Comparison of ENCODE assay signal across 8 cellular contexts in genomic region chr6:41683460-41684310, GRCh38. TPM values are rescaled to one million over a fixed set of nuclear protein-coding genes. Genes with fewer than 3 reads are reported as not detected.
A peak's percentile ranks its signal among the peaks of the same experiment; 100 is the strongest.
DNase-seq lines count a peak whose midpoint lies in the region; ATAC-seq and TF ChIP-seq lines count a peak whose summit lies in the region.

No MANE protein-coding gene starts in this region.

- H3F3A ChIP-seq in PC-3 (ENCODE audit: low read length, unreplicated experiment), result no peaks in the 10 kb centered on the region

- no peaks in the 10 kb centered on the region for H3K27me3 Mint-ChIP-seq in activated T-cell treated with anti-CD3 and anti-CD28 coated beads, Interleukin-2, amount 50 U/mL, for 4 hours (ENCODE audit: low read depth)

- 0 to 8% methylated on average over 8 to 11 of the region's 43 CpGs for WGBS in esophagus squamous epithelium, 2 donors

- H4K20me1 ChIP-seq in PC-3 (ENCODE audit: low read length), result no peaks in the 10 kb centered on the region

- H3K27me3 ChIP-seq in PC-3 (ENCODE audit: low read length) (no peaks in the 10 kb centered on the region), esophagus squamous epithelium (peaks cover 0 to 4% (median 0%) of the 10 kb centered on the region in 4 donors)

- H3K4me3 ChIP-seq in PC-3 (ENCODE audit: low read length), result no peak overlapping the region
- peak overlapping the region; percentile 27 to 55 (median 46) for H3K4me3 ChIP-seq in esophagus squamous epithelium

- no peaks in the 10 kb centered on the region for H3K4me1 ChIP-seq in PC-3 (ENCODE audit: insufficient read depth, low read length)
- peaks cover 8 to 39% (median 16%) of the 10 kb centered on the region in 3 donors for H3K4me1 ChIP-seq in esophagus squamous epithelium

- CTCF ChIA-PET in PC-3 (lab: Charles Lee), result interaction anchor here (1.0 to 1.7 kb wide), 2 partner anchors 81 to 315 kb away, joined by 4 to 12 read pairs; no protein-coding TSS in a partner anchor

- H3K36me3 ChIP-seq in PC-3 (ENCODE audit: low read depth, low read length), result no peaks in the 10 kb centered on the region
- H3K36me3 ChIP-seq in esophagus squamous epithelium, result peaks cover 8 to 48% (median 12%) of the 10 kb centered on the region in 3 donors

- H3K9ac ChIP-seq in PC-3 (ENCODE audit: low read length), result no peak overlapping the region

- TF ChIP-seq POLR2A in esophagus squamous epithelium (IDR thresholded peaks at IDR 0.05), result no peak

- no TSS peak for BruUV-seq in PC-3 (replicated peaks; lab: Mats Ljungman, UMichigan)

- DNase-seq in ACHN (peak; percentile 56), PC-3 (peak; percentile 71), esophagus squamous epithelium (lab: John Stamatoyannopoulos, UW) (no peak), myocyte (ENCODE audit: low read depth) (peak; percentile 65)
- DNase-seq in activated T-cell treated with anti-CD3 and anti-CD28 coated beads, Interleukin-2, amount 50 U/mL, for 4 hours, result peak; percentile 76
- peak; percentile 64 to 65 for DNase-seq in stimulated activated CD8-positive, alpha-beta memory T cell treated with anti-CD3 and anti-CD28 coated beads, Interleukin-7, amount 100 ng/mL, for 1 hour (ENCODE audit: low read depth in 2 of 2)

- H3K9me3 ChIP-seq in PC-3 (ENCODE audit: low read length) (no peaks in the 10 kb centered on the region), esophagus squamous epithelium (no peaks in the 10 kb centered on the region)

- H3K27ac ChIP-seq in PC-3 (ENCODE audit: low read length) (no peak overlapping the region), esophagus squamous epithelium (peak overlapping the region; percentile 25 to 66 (median 52))

- ATAC-seq in GM18868 (IDR thresholded peaks at IDR 0.05; ENCODE audit: unreplicated experiment) (peak; percentile 73), HG03521 (IDR thresholded peaks at IDR 0.05; ENCODE audit: unreplicated experiment) (peak; percentile 61), PC-3 (peak; percentile 85)
- peak; percentile 96 for ATAC-seq in activated T-cell treated with anti-CD3 and anti-CD28 coated beads, Interleukin-2, amount 50 U/mL, for 4 hours

- H3K4me1 Mint-ChIP-seq in activated T-cell treated with anti-CD3 and anti-CD28 coated beads, Interleukin-2, amount 50 U/mL, for 4 hours (ENCODE audit: low read depth), result peaks cover 9% of the 10 kb centered on the region

- H2AFZ ChIP-seq in PC-3 (ENCODE audit: low read length), result peak overlapping the region; percentile 63

- peak overlapping the region; percentile 77 for H3K4me3 Mint-ChIP-seq in activated T-cell treated with anti-CD3 and anti-CD28 coated beads, Interleukin-2, amount 50 U/mL, for 4 hours

- H3K9me3 Mint-ChIP-seq in activated T-cell treated with anti-CD3 and anti-CD28 coated beads, Interleukin-2, amount 50 U/mL, for 4 hours, result no peaks in the 10 kb centered on the region

- no peaks in the 10 kb centered on the region for H3K9me2 ChIP-seq in PC-3 (replicated peaks; ENCODE audit: low read length)

- peaks cover 5% of the 10 kb centered on the region for H3K36me3 Mint-ChIP-seq in activated T-cell treated with anti-CD3 and anti-CD28 coated beads, Interleukin-2, amount 50 U/mL, for 4 hours (ENCODE audit: insufficient read depth)

- H3K4me2 ChIP-seq in PC-3 (ENCODE audit: low read length), result peak overlapping the region; percentile 55

- TF ChIP-seq CTCF in PC-3 (conservative IDR thresholded peaks at IDR 0.05; ENCODE audit: low read depth, low read length), result peak; percentile 92
- peak; percentile 85 to 96 (median 90) for TF ChIP-seq CTCF in esophagus squamous epithelium (IDR thresholded peaks at IDR 0.05)

- intact Hi-C loops in PC-3 (cut with micrococcal nuclease) (loop anchor here (1.0 to 2.0 kb wide), 2 partner anchors 259 to 377 kb away; no protein-coding TSS in a partner anchor), esophagus squamous epithelium (cut with DNase I) (loop anchor here (5.0 kb wide), 2 partner anchors 81 to 316 kb away; no protein-coding TSS in a partner anchor)

- POLR2A ChIA-PET in PC-3 (lab: Charles Lee; ENCODE audit: unreplicated experiment), result no interaction called here

- no peaks in the 10 kb centered on the region for H3K79me2 ChIP-seq in PC-3 (ENCODE audit: low read length)

- in situ Hi-C loops in ACHN (cut with HindIII; ENCODE audit: low pct_ligation_motif_present, low pct_unique_long_range_greater_than_20kb, low sequenced_read_pairs), result no loop called here

RNA-seq across cellular contexts. Expression of gene MDFI, which starts 45.4 kb away (rescaled TPM):
- total RNA-seq in PC-3 (2014; rRNA removed) (96.4 and 113 TPM in 2 replicates), esophagus squamous epithelium (100 to 1,000 TPM in 1 of 4 donors, 10 to 100 TPM in 3; 50.5 to 105 (median 81.8) TPM), myocyte (not detected in 2 replicates)
- total RNA-seq in activated T-cell treated with anti-CD3 and anti-CD28 coated beads, Interleukin-2, amount 50 U/mL, for 4 hours, result under 1 TPM in 1 of 3 donors, not detected in 2; 0.49 TPM
- 0.10 TPM for polyA plus RNA-seq in myocyte (2012)

RNA-seq across cellular contexts. Expression of gene TFEB, which starts 51.7 kb away (rescaled TPM):
- total RNA-seq in PC-3 (2014; rRNA removed) (4.2 and 5.5 TPM in 2 replicates), esophagus squamous epithelium (10 to 100 TPM in 3 of 4 donors, 1 to 10 TPM in 1; 7.0 to 17.5 (median 13.4) TPM), myocyte (6.4 and 10.6 TPM in 2 replicates)
- total RNA-seq in activated T-cell treated with anti-CD3 and anti-CD28 coated beads, Interleukin-2, amount 50 U/mL, for 4 hours, result 10 to 100 TPM in 2 of 3 donors, 1 to 10 TPM in 1; 7.6 to 15.4 (median 10.8) TPM
- 13.6 TPM for polyA plus RNA-seq in myocyte (2012)

Comparison
In these comparisons a context has a peak if more than half of its experiments do, and no peak if none do; other contexts are left out.
1. RNA of gene MDFI, which starts 45.4 kb away (total RNA-seq): 96.4 to 113 TPM in PC-3 and 50.5 to 105 TPM in esophagus squamous epithelium; 0.49 TPM in activated T-cell treated with anti-CD3 and anti-CD28 coated beads, Interleukin-2, amount 50 U/mL, for 4 hours and not detected in myocyte; every median in the first group is over 10 times any median in the second.
2. Peak in every context shown above with its lines, with median percentiles within 50 percentile points of each other: ATAC-seq.